ENCODE assay signal across 26 cellular contexts in the genomic region with DNA sequence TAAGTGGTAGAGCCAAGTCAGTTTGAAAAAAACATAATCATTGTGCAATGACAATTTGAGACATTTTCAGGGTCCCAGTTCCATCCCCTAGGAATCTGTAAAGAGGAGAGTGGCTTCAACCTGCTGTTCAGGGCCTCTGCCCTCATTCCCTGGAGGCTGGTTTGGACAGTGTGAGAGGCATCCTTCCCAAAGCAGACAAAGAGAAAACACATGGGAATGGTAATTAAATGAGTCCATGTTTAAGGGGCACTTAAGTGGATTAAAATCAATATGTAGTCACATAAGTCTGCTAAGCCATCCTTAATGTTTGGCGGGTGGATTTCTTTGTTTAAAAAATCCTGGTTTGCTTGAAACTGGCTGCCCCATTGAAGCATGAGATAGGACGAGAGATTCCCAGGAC.
DNase-seq lines count a peak whose midpoint lies in the region; ATAC-seq and TF ChIP-seq lines count a peak whose summit lies in the region.
"Had no signal": no experiment of that assay in that cellular context is flagged by ENCODE, and none has a peak within 500 bp of the region (broad histone marks: within the 10 kb centered on the region; RNA-seq: fewer than 3 reads in every experiment).

No MANE protein-coding gene starts in this region.

- H3K4me1 ChIP-seq in ascending aorta = peaks cover 8 to 36% of the 10 kb centered on the region in 2 donors

- no peak overlapping the region for H3K4me3 ChIP-seq in ascending aorta
- H3K4me3 ChIP-seq: BLaER1 treated with 17β-estradiol and CSF1 and Interleukin-3, amounts not matched to agents 10 nM and 100 nM; GM12878; GM23248; MG63 had no signal

- ATAC-seq in HG03460 (IDR thresholded peaks at IDR 0.05; ENCODE audit: unreplicated experiment) = no peak
- ATAC-seq in HG03521 (IDR thresholded peaks at IDR 0.05; ENCODE audit: unreplicated experiment) = no peak
- ATAC-seq: GM12878, PC-3, T-cell had no signal

- peak overlapping the region; percentile 9 to 85 for H3K27ac ChIP-seq in ascending aorta
- H3K27ac ChIP-seq: BLaER1 treated with 17β-estradiol and CSF1 and Interleukin-3, amounts not matched to agents 10 nM and 100 nM; GM23248 had no signal

- TF ChIP-seq CTCF in ascending aorta (IDR thresholded peaks at IDR 0.05) = no peak

- no peaks in the 10 kb centered on the region for H3K9me3 ChIP-seq in ascending aorta
- H3K9me3 ChIP-seq: BLaER1 treated with 17β-estradiol and CSF1 and Interleukin-3, amounts not matched to agents 10 nM and 100 nM; MG63 had no signal

- peaks cover 4 to 8% of the 10 kb centered on the region in 2 donors for H3K36me3 ChIP-seq in ascending aorta
- H3K36me3 ChIP-seq: MG63 had no signal

- no peaks in the 10 kb centered on the region for H3K27me3 ChIP-seq in ascending aorta
- H3K27me3 ChIP-seq: BLaER1 treated with 17β-estradiol and CSF1 and Interleukin-3, amounts not matched to agents 10 nM and 100 nM; MG63 had no signal

- intact Hi-C loops in ascending aorta (cut with DNase I) (no loop called here), posterior vena cava (cut with DNase I) (no loop called here)

- DNase-seq in NCI-H82 (lab: John Stamatoyannopoulos, UW) (peak; percentile 62), NCI-H82 treated with DMSO at 0.1 percent for 48 hours (lab: John Stamatoyannopoulos, UW; ENCODE audit: unreplicated experiment) (no peak), NCI-H524 (lab: John Stamatoyannopoulos, UW) (peak; percentile 89 to 96), ascending aorta (ENCODE audit: low spot score in 2 of 2) (no peak), posterior vena cava (ENCODE audit: low spot score) (peak; percentile 16)
- DNase-seq in activated T-cell treated with anti-CD3 and anti-CD28 coated beads, Interleukin-2, amount 50 U/mL, for 48 hours = no peak
- DNase-seq: CD4-positive, alpha-beta T cell; DMS 273 treated with DMSO at 0.1 percent for 48 hours; DMS79; EL; GDM1; GM23248; H9; KBM-7; MG63; NCI-H1930; NCI-H2107; NCI-H446 treated with DMSO at 0.1 percent for 48 hours; NCI-H69; NK-92 treated with Interleukin-12 subunit alpha and Interleukin-12 subunit beta, amount 100 ng/mL, for 24 hours; PC-3; T-cell had no signal

Comparison
In these comparisons a context has a peak if more than half of its experiments do, and no peak if none do; other contexts are left out.
1. DNase-seq: peak in NCI-H82 (single experiment), NCI-H524 (2 of 2) and posterior vena cava (single experiment); none in NCI-H82 treated with DMSO at 0.1 percent for 48 hours (single experiment), ascending aorta (0 of 2) and activated T-cell treated with anti-CD3 and anti-CD28 coated beads, Interleukin-2, amount 50 U/mL, for 48 hours (0 of 2).